In genomic region chr9:127785023-127785932, GRCh38 we compare ENCODE assay signal across 8 cellular contexts. TPM values are rescaled to one million over a fixed set of nuclear protein-coding genes. Genes with fewer than 3 reads are reported as not detected.
DNase-seq lines count a peak whose midpoint lies in the region; TF ChIP-seq lines count a peak whose summit lies in the region.

No MANE protein-coding gene starts in this region.

- peak; percentile 93 for TF ChIP-seq CTCF in LNCaP clone FGC (IDR thresholded peaks at IDR 0.05; ENCODE audit: control insufficient read depth, extremely low read depth, insufficient read depth)
- TF ChIP-seq CTCF in foreskin fibroblast (IDR thresholded peaks at IDR 0.05; ENCODE audit: low read depth, low read length) = peak; percentile 71

- peak overlapping the region; percentile 92 for H3K4me3 ChIP-seq in LNCaP clone FGC (ENCODE audit: low read depth, low read length)
- H3K4me3 ChIP-seq in foreskin fibroblast (ENCODE audit: low read depth in 1 of 2, low read length in 2 of 2) = peak overlapping the region; percentile 58 to 96
- peak overlapping the region; percentile 91 for H3K4me3 ChIP-seq in neuron (ENCODE audit: low read length)
- peak overlapping the region in 4 of 5 donors; percentile 52 to 83 (median 68) for H3K4me3 ChIP-seq in subcutaneous abdominal adipose tissue (ENCODE audit: low read depth in 1 of 5, low read length in 5 of 5)

- H3K9me3 ChIP-seq in ES-I3 (ENCODE audit: control insufficient read depth, insufficient read depth, low read length) = no peaks in the 10 kb centered on the region
- no peaks in the 10 kb centered on the region for H3K9me3 ChIP-seq in neuron (ENCODE audit: low read length)
- H3K9me3 ChIP-seq in subcutaneous abdominal adipose tissue (ENCODE audit: control insufficient read depth in 5 of 5, low read length in 5 of 5) = no peaks in the 10 kb centered on the region

- H3K27ac ChIP-seq in subcutaneous abdominal adipose tissue (ENCODE audit: low read depth, low read length) = peak overlapping the region; percentile 75

- H3K27me3 ChIP-seq in neuron (ENCODE audit: insufficient read depth, low read length) (no peaks in the 10 kb centered on the region), subcutaneous abdominal adipose tissue (ENCODE audit: control insufficient read depth in 5 of 5, insufficient read depth in 4 of 5, low read length in 5 of 5) (no peaks in the 10 kb centered on the region)

- H2AFZ ChIP-seq in neuron (ENCODE audit: low read depth, low read length) = no peak overlapping the region

- peak overlapping the region; percentile 76 for H3K9ac ChIP-seq in ES-I3 (ENCODE audit: low read depth, low read length)
- peak overlapping the region in 3 of 5 donors; percentile 35 to 83 (median 61) for H3K9ac ChIP-seq in subcutaneous abdominal adipose tissue (ENCODE audit: low read length in 5 of 5)

- H3K36me3 ChIP-seq in ES-I3 (ENCODE audit: insufficient read depth, low read length) (peaks cover 33% of the 10 kb centered on the region), neuron (ENCODE audit: insufficient read depth, low read length) (peaks cover 32% of the 10 kb centered on the region), subcutaneous abdominal adipose tissue (ENCODE audit: control insufficient read depth in 5 of 5, insufficient read depth in 5 of 5, low read length in 5 of 5) (peaks cover 0 to 34% (median 33%) of the 10 kb centered on the region in 5 donors)

- DNase-seq in H4 (ENCODE audit: low spot score) = peak; percentile 60
- no peak for DNase-seq in LNCaP clone FGC (ENCODE audit: low read depth)
- DNase-seq in SIG-M5 treated with dmso at 0.1 percent for 504 hours (lab: John Stamatoyannopoulos, UW; ENCODE audit: unreplicated experiment) = peak; percentile 64
- DNase-seq in activated gamma-delta T cell treated with anti-CD3 and anti-CD28 coated beads, Interleukin-2, amount 50 U/mL, for 16 hours (ENCODE audit: low read depth) = peak; percentile 84
- DNase-seq in foreskin fibroblast = peak; percentile 68 to 91

- H3K4me1 ChIP-seq in ES-I3 (ENCODE audit: insufficient read depth, low read length) (peaks cover 7% of the 10 kb centered on the region; the same call in 1 of the 2 replicates), neuron (ENCODE audit: insufficient read depth, low read length) (peaks cover 14% of the 10 kb centered on the region), subcutaneous abdominal adipose tissue (ENCODE audit: control insufficient read depth in 5 of 5, insufficient read depth in 5 of 5, low read length in 5 of 5) (peaks cover 10 to 66% (median 54%) of the 10 kb centered on the region in 5 donors)

RNA-seq across cellular contexts. Expression of gene CDK9, which starts 0.6 kb away (rescaled TPM):
- 22.8 and 24.8 TPM in 2 replicates for total RNA-seq in H4 (2014; rRNA removed; shearing (Covaris generic))

RNA-seq across cellular contexts. Expression of gene SH2D3C, which starts 6.8 kb away (rescaled TPM):
- 0.12 and 0.23 TPM in 2 replicates for total RNA-seq in H4 (2014; rRNA removed; shearing (Covaris generic))

RNA-seq across cellular contexts. Expression of gene FPGS, which starts 17.4 kb away (rescaled TPM):
- 32.8 and 49.8 TPM in 2 replicates for total RNA-seq in H4 (2014; rRNA removed; shearing (Covaris generic))

RNA-seq across cellular contexts. Expression of gene TOR2A, which starts 50.2 kb away (rescaled TPM):
- total RNA-seq in H4 (2014; rRNA removed; shearing (Covaris generic)) = 6.3 and 11.5 TPM in 2 replicates
